Comparison of ENCODE assay signal across 8 cellular contexts in genomic region chr12:6768385-6769002, GRCh38. TPM values are rescaled to one million over a fixed set of nuclear protein-coding genes. Genes with fewer than 3 reads are reported as not detected.
DNase-seq lines count a peak whose midpoint lies in the region; ATAC-seq and TF ChIP-seq lines count a peak whose summit lies in the region.

No MANE protein-coding gene starts in this region.

- POLR2A ChIA-PET in AG04450 (lab: Yijun Ruan, JAX), result interaction anchor here (1.0 to 5.1 kb wide), 3 partner anchors 10 to 55 kb away, joined by 3 to 89 read pairs (median 4); partner anchors contain the start of gene MLF2
- POLR2A ChIA-PET in GM10248 (lab: Yijun Ruan, JAX), result interaction anchor here (0.6 to 0.8 kb wide), 2 partner anchors 16 to 172 kb away, joined by 3 read pairs; partner anchors contain the start of gene MLF2

- no peak overlapping the region for H3K27ac Mint-ChIP-seq in naive B cell

- TF ChIP-seq CTCF in AG04450 (IDR thresholded peaks at IDR 0.05; ENCODE audit: low read depth, low read length) (no peak), choroid plexus epithelial cell (conservative IDR thresholded peaks at IDR 0.05; ENCODE audit: low read depth, low read length) (no peak), GM10248 (IDR thresholded peaks at IDR 0.05; ENCODE audit: control extremely low read depth, extremely low read depth, low read depth, missing control alignments) (no peak)

- ATAC-seq in naive B cell (ENCODE audit: low read depth in 2 of 2) (no peak), GM19324 (IDR thresholded peaks at IDR 0.05; ENCODE audit: low FRiP score, unreplicated experiment) (no peak)

- peaks cover 44 to 88% (median 88%) of the 10 kb centered on the region in 3 donors for H3K27me3 Mint-ChIP-seq in naive B cell

- H3K4me1 ChIP-seq in effector memory CD4-positive, alpha-beta T cell (ENCODE audit: control insufficient read depth, insufficient read depth, low read length, poor library complexity, severe bottlenecking), result peaks cover 39% of the 10 kb centered on the region

- DNase-seq in AG04450 (ENCODE audit: low read depth, low spot score) (no peak), HuH-7.5 (ENCODE audit: low spot score) (peak; percentile 42), choroid plexus epithelial cell (ENCODE audit: low read depth) (peak; percentile 35), naive B cell (no peak), GM10248 (ENCODE audit: extremely low spot score) (no peak), iPS-NIHi11 (ENCODE audit: low spot score) (no peak)
- DNase-seq in effector memory CD4-positive, alpha-beta T cell, result no peak

- H3K27me3 ChIP-seq in AG04450 (ENCODE audit: control insufficient read depth, insufficient read depth, low read length), result no peaks in the 10 kb centered on the region
- peaks cover 20% of the 10 kb centered on the region for H3K27me3 ChIP-seq in effector memory CD4-positive, alpha-beta T cell (replicated peaks; ENCODE audit: control insufficient read depth, insufficient read depth, low read length, poor library complexity, severe bottlenecking)

- peak overlapping the region in 5 of 8 donors; percentile 70 to 90 (median 83) for H3K4me3 Mint-ChIP-seq in naive B cell

- CTCF ChIA-PET in AG04450 (lab: Charles Lee), result interaction anchor here (0.6 to 7.9 kb wide), 5 partner anchors 10 to 230 kb away, joined by 3 to 136 read pairs (median 14); partner anchors contain the start of gene MLF2
- CTCF ChIA-PET in GM10248 (lab: Yijun Ruan, JAX), result interaction anchor here (1.6 to 8.0 kb wide), 4 partner anchors 9 to 104 kb away, joined by 5 to 117 read pairs (median 44); partner anchors contain the start of genes MLF2 and SPSB2

- no peaks in the 10 kb centered on the region for H3K36me3 ChIP-seq in effector memory CD4-positive, alpha-beta T cell (ENCODE audit: control insufficient read depth, insufficient read depth, low read length)

- peak overlapping the region; percentile 11 for H3K27ac ChIP-seq in AG04450 (ENCODE audit: low read depth, low read length)
- no peak overlapping the region for H3K27ac ChIP-seq in effector memory CD4-positive, alpha-beta T cell (ENCODE audit: insufficient read depth, low read length, poor library complexity, severe bottlenecking)

- peaks cover 40 to 52% (median 47%) of the 10 kb centered on the region in 3 donors for H3K4me1 Mint-ChIP-seq in naive B cell

- H3K9me3 Mint-ChIP-seq in naive B cell, result peaks cover 0 to 2% (median 0%) of the 10 kb centered on the region in 7 donors

- H3K4me3 ChIP-seq in AG04450 (ENCODE audit: low read depth, low read length), result peak overlapping the region; percentile 85
- peak overlapping the region; percentile 88 for H3K4me3 ChIP-seq in choroid plexus epithelial cell (ENCODE audit: low read depth, low read length)
- no peak overlapping the region for H3K4me3 ChIP-seq in effector memory CD4-positive, alpha-beta T cell (ENCODE audit: insufficient read depth, low read depth, low read length, poor library complexity, severe bottlenecking)

- no peaks in the 10 kb centered on the region; the same call in 1 of the 2 replicates for H3K9me3 ChIP-seq in AG04450 (ENCODE audit: control insufficient read depth, insufficient read depth, low read length)
- H3K9me3 ChIP-seq in effector memory CD4-positive, alpha-beta T cell (ENCODE audit: control insufficient read depth, low read length), result no peaks in the 10 kb centered on the region

- no peaks in the 10 kb centered on the region for H3K36me3 Mint-ChIP-seq in naive B cell

RNA-seq across cellular contexts. Expression of gene PTMS, which starts 2.3 kb away (rescaled TPM):
- polyA plus RNA-seq in AG04450 (2011; rRNA removed), result 155 and 170 TPM in 2 replicates
- 73.0 and 109 TPM in 2 replicates for polyA minus RNA-seq in AG04450 (2011; rRNA and poly(A)+ RNA removed)
- under 1 TPM in 1 of 6 donors, not detected in 5; 0.38 TPM for polyA plus RNA-seq in naive B cell (ENCODE audit: low read depth in 6 of 6)

RNA-seq across cellular contexts. Expression of gene LAG3, which starts 3.8 kb away (rescaled TPM):
- 0.11 and 0.33 TPM in 2 replicates for polyA plus RNA-seq in AG04450 (2011; rRNA removed)
- 0.09 and 0.22 TPM in 2 replicates for polyA minus RNA-seq in AG04450 (2011; rRNA and poly(A)+ RNA removed)
- polyA plus RNA-seq in naive B cell (ENCODE audit: low read depth in 6 of 6), result under 1 TPM in 2 of 6 donors, not detected in 4; 0.16 to 0.17 TPM

RNA-seq across cellular contexts. Expression of gene MLF2, which starts 15.6 kb away (rescaled TPM):
- polyA plus RNA-seq in AG04450 (2011; rRNA removed), result 241 and 263 TPM in 2 replicates
- polyA minus RNA-seq in AG04450 (2011; rRNA and poly(A)+ RNA removed), result 148 and 185 TPM in 2 replicates
- 100 to 1,000 TPM; 128 to 167 (median 150) TPM for polyA plus RNA-seq in naive B cell (ENCODE audit: low read depth in 6 of 6)

RNA-seq across cellular contexts. Expression of gene CD4, which starts 20.8 kb away (rescaled TPM):
- 24.8 and 24.9 TPM in 2 replicates for polyA plus RNA-seq in AG04450 (2011; rRNA removed)
- polyA minus RNA-seq in AG04450 (2011; rRNA and poly(A)+ RNA removed), result 17.8 and 18.5 TPM in 2 replicates
- 1 to 10 TPM in 3 of 6 donors, under 1 TPM in 3; 0.29 to 1.7 (median 1.1) TPM for polyA plus RNA-seq in naive B cell (ENCODE audit: low read depth in 6 of 6)

RNA-seq across cellular contexts. Expression of gene COPS7A, which starts 44.6 kb away (rescaled TPM):
- polyA plus RNA-seq in AG04450 (2011; rRNA removed) (93.2 and 104 TPM in 2 replicates), naive B cell (ENCODE audit: low read depth in 6 of 6) (10 to 100 TPM; 26.4 to 43.9 (median 34.4) TPM)
- 36.2 and 42.9 TPM in 2 replicates for polyA minus RNA-seq in AG04450 (2011; rRNA and poly(A)+ RNA removed)

Comparison
In these comparisons a context has a peak if more than half of its experiments do, and no peak if none do; other contexts are left out.
1. DNase-seq: peak in HuH-7.5 (single experiment) and choroid plexus epithelial cell (single experiment); none in AG04450 (single experiment), naive B cell (single experiment), GM10248 (single experiment), effector memory CD4-positive, alpha-beta T cell (0 of 3) and iPS-NIHi11 (single experiment).
2. RNA of gene PTMS, which starts 2.3 kb away (polyA plus RNA-seq): 155 to 170 TPM in AG04450; 0.38 TPM in naive B cell; every median in the first group is over 100 times any median in the second.